8 cellular contexts compared by ENCODE assay signal in genomic region chr14:31560759-31561154, GRCh38. TPM values are rescaled to one million over a fixed set of nuclear protein-coding genes. Genes with fewer than 3 reads are reported as not detected.
DNase-seq lines count a peak whose midpoint lies in the region; ATAC-seq and TF ChIP-seq lines count a peak whose summit lies in the region.

No MANE protein-coding gene starts in this region.

- H3K14ac ChIP-seq in H9 (ENCODE audit: insufficient read depth, low read length) = no peak overlapping the region

- no peak overlapping the region for H4K91ac ChIP-seq in H9 (ENCODE audit: insufficient read length, low read depth, low read length)

- peaks cover 15% of the 10 kb centered on the region for H3K4me1 ChIP-seq in CD4-positive, CD25-positive, alpha-beta regulatory T cell (ENCODE audit: control insufficient read depth, insufficient read depth, low read length, poor library complexity, severe bottlenecking)
- H3K4me1 ChIP-seq in H9 (ENCODE audit: insufficient read depth, low read length) (no peaks in the 10 kb centered on the region), left ventricle myocardium inferior (peaks cover 32% of the 10 kb centered on the region)

- DNase-seq in CD4-positive, CD25-positive, alpha-beta regulatory T cell = no peak
- no peak for DNase-seq in H9
- peak; percentile 8 for DNase-seq in SW480 (ENCODE audit: low spot score)
- no peak for DNase-seq in left ventricle myocardium inferior
- DNase-seq in NCI-H2081 treated with DMSO at 0.1 percent for 48 hours (lab: John Stamatoyannopoulos, UW) = no peak
- DNase-seq in NCI-H524 treated with DMSO at 0.1 percent for 48 hours (lab: John Stamatoyannopoulos, UW) = no peak

- peaks cover 26% of the 10 kb centered on the region for H3K27me3 Mint-ChIP-seq in CD4-positive, CD25-positive, alpha-beta regulatory T cell
- peaks cover 3% of the 10 kb centered on the region for H3K27me3 Mint-ChIP-seq in H9 (ENCODE audit: low read depth)
- no peaks in the 10 kb centered on the region for H3K27me3 Mint-ChIP-seq in stimulated activated memory B cell treated with anti-CD40 and anti-IgM and Interleukin-4, amounts not matched to agents 10 μg/mL and 1 μg/mL and 100 μg/mL, for 72 hours

- no peaks in the 10 kb centered on the region for H3K36me3 Mint-ChIP-seq in CD4-positive, CD25-positive, alpha-beta regulatory T cell
- peaks cover 0 to 2% (median 0%) of the 10 kb centered on the region in 3 experiments; a peak in 2 of 7 replicates for H3K36me3 Mint-ChIP-seq in H9 (ENCODE audit: insufficient read depth in 1 of 3, low read depth in 3 of 3)
- no peaks in the 10 kb centered on the region for H3K36me3 Mint-ChIP-seq in stimulated activated memory B cell treated with anti-CD40 and anti-IgM and Interleukin-4, amounts not matched to agents 10 μg/mL and 1 μg/mL and 100 μg/mL, for 72 hours

- H3K36me3 ChIP-seq in CD4-positive, CD25-positive, alpha-beta regulatory T cell (ENCODE audit: control insufficient read depth, insufficient read depth, low read length) = no peaks in the 10 kb centered on the region
- no peaks in the 10 kb centered on the region for H3K36me3 ChIP-seq in left ventricle myocardium inferior

- no peak overlapping the region for H2AK5ac ChIP-seq in H9 (ENCODE audit: insufficient read length, low read length)

- no peak overlapping the region for H2BK15ac ChIP-seq in H9 (ENCODE audit: low read depth, low read length)

- no peak overlapping the region for H4K8ac ChIP-seq in H9 (replicated peaks; ENCODE audit: insufficient read length, low read depth, low read length)

- no peaks in the 10 kb centered on the region for H3K9me3 ChIP-seq in CD4-positive, CD25-positive, alpha-beta regulatory T cell (ENCODE audit: control insufficient read depth in 2 of 2, low read length in 2 of 2)
- H3K9me3 ChIP-seq in H9 (ENCODE audit: control insufficient read depth, low read depth, low read length) = no peaks in the 10 kb centered on the region
- no peaks in the 10 kb centered on the region for H3K9me3 ChIP-seq in left ventricle myocardium inferior (replicated peaks)

- H3K79me1 ChIP-seq in H9 (ENCODE audit: insufficient read depth, low read depth, low read length, poor library complexity, severe bottlenecking) = no peaks in the 10 kb centered on the region

- H3K9ac ChIP-seq in H9 (ENCODE audit: extremely low read depth, insufficient read length, low read length) = no peak overlapping the region

- no peak overlapping the region for H2BK120ac ChIP-seq in H9 (ENCODE audit: low read depth, low read length, poor library complexity, severe bottlenecking)

- no peak overlapping the region for H3K56ac ChIP-seq in H9 (ENCODE audit: insufficient read length, low read depth, low read length)

- no peaks in the 10 kb centered on the region for H3K23me2 ChIP-seq in H9 (ENCODE audit: insufficient read length, low read depth, low read length, poor library complexity, severe bottlenecking)

- H2BK20ac ChIP-seq in H9 (ENCODE audit: low read depth, low read length, poor library complexity, severe bottlenecking) = no peak overlapping the region

- no peak overlapping the region for H2BK12ac ChIP-seq in H9 (ENCODE audit: insufficient read length, low read depth, low read length)

- peaks cover 19 to 39% (median 27%) of the 10 kb centered on the region in 4 donors for H3K4me1 Mint-ChIP-seq in CD4-positive, CD25-positive, alpha-beta regulatory T cell
- peaks cover 5 to 9% of the 10 kb centered on the region in 2 experiments; a peak in 3 of 4 replicates for H3K4me1 Mint-ChIP-seq in H9
- peaks cover 28% of the 10 kb centered on the region for H3K4me1 Mint-ChIP-seq in stimulated activated memory B cell treated with anti-CD40 and anti-IgM and Interleukin-4, amounts not matched to agents 10 μg/mL and 1 μg/mL and 100 μg/mL, for 72 hours

- H3K18ac ChIP-seq in H9 (ENCODE audit: insufficient read length, low read depth, low read length) = no peak overlapping the region

- no peak overlapping the region for H3T11ph ChIP-seq in H9 (ENCODE audit: low read length)

- H3K27me3 ChIP-seq in CD4-positive, CD25-positive, alpha-beta regulatory T cell (ENCODE audit: control insufficient read depth, insufficient read depth, low read length) = peaks cover 11% of the 10 kb centered on the region
- H3K27me3 ChIP-seq in H9 (ENCODE audit: insufficient read depth, low read length) (no peaks in the 10 kb centered on the region), left ventricle myocardium inferior (ENCODE audit: low read depth) (no peaks in the 10 kb centered on the region)

- no peak overlapping the region for H2AFZ ChIP-seq in H9 (ENCODE audit: low read length)

- H3K4me3 Mint-ChIP-seq in CD4-positive, CD25-positive, alpha-beta regulatory T cell = peak overlapping the region; percentile 95 to 99 (median 97)
- H3K4me3 Mint-ChIP-seq in H9 = peak overlapping the region; percentile 93 to 94
- H3K4me3 Mint-ChIP-seq in stimulated activated memory B cell treated with anti-CD40 and anti-IgM and Interleukin-4, amounts not matched to agents 10 μg/mL and 1 μg/mL and 100 μg/mL, for 72 hours = peak overlapping the region; percentile 89

- no peak for ATAC-seq in CD4-positive, CD25-positive, alpha-beta regulatory T cell (ENCODE audit: low read depth in 2 of 2)
- ATAC-seq in stimulated activated memory B cell treated with anti-CD40 and anti-IgM and Interleukin-4, amounts not matched to agents 10 μg/mL and 1 μg/mL and 100 μg/mL, for 72 hours = peak; percentile 65
- ATAC-seq in HG02642 (IDR thresholded peaks at IDR 0.05; ENCODE audit: poor library complexity, unreplicated experiment) = no peak

- H3K9me3 Mint-ChIP-seq in CD4-positive, CD25-positive, alpha-beta regulatory T cell = peaks cover 0 to 3% (median 0%) of the 10 kb centered on the region in 7 donors
- peaks cover 6 to 8% of the 10 kb centered on the region in 2 experiments; a peak in 4 of 5 replicates for H3K9me3 Mint-ChIP-seq in H9
- H3K9me3 Mint-ChIP-seq in stimulated activated memory B cell treated with anti-CD40 and anti-IgM and Interleukin-4, amounts not matched to agents 10 μg/mL and 1 μg/mL and 100 μg/mL, for 72 hours = peaks cover 3% of the 10 kb centered on the region

- peak overlapping the region; percentile 22 to 98 (median 97) for H3K27ac Mint-ChIP-seq in CD4-positive, CD25-positive, alpha-beta regulatory T cell
- H3K27ac Mint-ChIP-seq in H9 = peak overlapping the region; percentile 88 to 99 (median 96); a peak in 4 of 7 replicates
- peak overlapping the region; percentile 94 for H3K27ac Mint-ChIP-seq in stimulated activated memory B cell treated with anti-CD40 and anti-IgM and Interleukin-4, amounts not matched to agents 10 μg/mL and 1 μg/mL and 100 μg/mL, for 72 hours

- intact Hi-C loops in left ventricle myocardium inferior (cut with micrococcal nuclease) = no loop called here

- no peak overlapping the region for H2BK5ac ChIP-seq in H9 (ENCODE audit: insufficient read length, low read length)

- peak overlapping the region; percentile 79 for H3K27ac ChIP-seq in CD4-positive, CD25-positive, alpha-beta regulatory T cell (ENCODE audit: insufficient read depth, low read length, poor library complexity, severe bottlenecking)
- H3K27ac ChIP-seq in H9 (ENCODE audit: insufficient read length, low read depth, low read length) (no peak overlapping the region), left ventricle myocardium inferior (replicated peaks) (peak overlapping the region; percentile 92)

- H4K20me1 ChIP-seq in H9 (ENCODE audit: control insufficient read depth, insufficient read depth, insufficient read length) = no peaks in the 10 kb centered on the region

- H3K23ac ChIP-seq in H9 (ENCODE audit: insufficient read length, low read depth, low read length) = no peak overlapping the region

- no peaks in the 10 kb centered on the region for H3K79me2 ChIP-seq in H9 (ENCODE audit: insufficient read depth, low read length)

- no peak overlapping the region for H3K4ac ChIP-seq in H9 (ENCODE audit: low read depth, low read length)

- H3K4me2 ChIP-seq in H9 (ENCODE audit: insufficient read depth, insufficient read length, low read length) = peak overlapping the region; percentile 97

- TF ChIP-seq CTCF in H9 (conservative IDR thresholded peaks at IDR 0.05) = no peak
- no peak for TF ChIP-seq CTCF in left ventricle myocardium inferior (IDR thresholded peaks at IDR 0.05; ENCODE audit: borderline replicate concordance)

- H4K5ac ChIP-seq in H9 (ENCODE audit: insufficient read length, low read depth, low read length) = no peak overlapping the region

- peak overlapping the region; percentile 92 for H3K4me3 ChIP-seq in CD4-positive, CD25-positive, alpha-beta regulatory T cell (ENCODE audit: low read depth, low read length)
- peak overlapping the region; percentile 82 for H3K4me3 ChIP-seq in left ventricle myocardium inferior

- WGBS in H9 (ENCODE audit: extremely low coverage, insufficient read length, low lambda C conversion rate) = no CpG with 5 or more reads among the region's 7 CpGs

RNA-seq across cellular contexts. Expression of gene NUBPL, which starts 0.4 kb away (rescaled TPM):
- 8.1 TPM for total RNA-seq in CD4-positive, CD25-positive, alpha-beta regulatory T cell
- 1 to 10 TPM; 4.2 to 9.9 (median 7.0) TPM for polyA plus RNA-seq in CD4-positive, CD25-positive, alpha-beta regulatory T cell
- total RNA-seq in H9 (2021) (10.7 and 14.8 TPM in 2 replicates), left ventricle myocardium inferior (32.2 TPM)
